Comparison of ENCODE assay signal across 15 cellular contexts in genomic region chr5:132365213-132365612, GRCh38. TPM values are rescaled to one million over a fixed set of nuclear protein-coding genes. Genes with fewer than 3 reads are reported as not detected.
DNase-seq lines count a peak whose midpoint lies in the region; ATAC-seq, FAIRE-seq and TF ChIP-seq lines count a peak whose summit lies in the region.
"Had no signal": no experiment of that assay in that cellular context is flagged by ENCODE, and none has a peak within 500 bp of the region (broad histone marks: within the 10 kb centered on the region; RNA-seq: fewer than 3 reads in every experiment).

No MANE protein-coding gene starts in this region.

- BruUV-seq in HepG2 (replicated peaks; lab: Mats Ljungman, UMichigan) = no TSS peak

- H3K9me3 ChIP-seq in HepG2 (ENCODE audit: low read length) = no peaks in the 10 kb centered on the region
- no peaks in the 10 kb centered on the region for H3K9me3 ChIP-seq in right lobe of liver

- WGBS in HepG2 (ENCODE audit: low lambda C conversion rate) = 86% methylated on average over 6 of the region's 6 CpGs
- 76% methylated on average over 5 of the region's 6 CpGs for WGBS in right lobe of liver (ENCODE audit: insufficient coverage, low coverage, low lambda C conversion rate, missing lambda C conversion rate)

- H3K4me1 ChIP-seq in HepG2 (ENCODE audit: insufficient read depth, low read length) (peaks cover under 1% of the 10 kb centered on the region; the same call in 1 of the 2 replicates), right lobe of liver (peaks cover 0 to 30% (median 10%) of the 10 kb centered on the region in 4 donors)

- ATAC-seq in HepG2 (no peak), right lobe of liver (no peak), HG03097 (IDR thresholded peaks at IDR 0.05; ENCODE audit: low FRiP score, unreplicated experiment) (no peak)
- ATAC-seq: WTC11 had no signal

- FAIRE-seq in HepG2 (lab: Jason Lieb, UNC) (no peak), urothelium cell line (lab: Jason Lieb, UNC) (peak; percentile 9)
- FAIRE-seq: GM19239 had no signal

- in situ Hi-C loops in HepG2 (cut with HindIII; ENCODE audit: extremely low pct_ligation_motif_present, low pct_unique_long_range_greater_than_20kb) = no loop called here

- POLR2A ChIA-PET in HepG2 (lab: Yijun Ruan, JAX) = no interaction called here

- no peak overlapping the region for H3K9ac ChIP-seq in HepG2 (ENCODE audit: insufficient read depth, low read depth, low read length)
- H3K9ac ChIP-seq: neural progenitor cell had no signal

- H2AFZ ChIP-seq in HepG2 (ENCODE audit: low read length) = no peak overlapping the region
- H2AFZ ChIP-seq: neural progenitor cell had no signal

- no peak overlapping the region for H3K4me2 ChIP-seq in HepG2 (ENCODE audit: low read depth, low read length)
- H3K4me2 ChIP-seq: neural progenitor cell had no signal

- H3K36me3 ChIP-seq in HepG2 (replicated peaks in 1 of 2; ENCODE audit: control insufficient read depth in 1 of 2, insufficient read depth in 2 of 2, low read length in 2 of 2) (no peaks in the 10 kb centered on the region; a peak in 1 of 5 replicates), right lobe of liver (no peaks in the 10 kb centered on the region)
- H3K36me3 ChIP-seq: neural progenitor cell had no signal

- CTCF ChIA-PET in HepG2 (lab: Yijun Ruan, JAX; ENCODE audit: low intra/inter-chr PET ratio, low total read pairs) = no interaction called here

- H4K20me1 ChIP-seq in HepG2 (ENCODE audit: insufficient read depth, low read length) = no peaks in the 10 kb centered on the region

- no peaks in the 10 kb centered on the region for H3K27me3 ChIP-seq in HepG2 (ENCODE audit: control insufficient read depth in 1 of 2, insufficient read depth in 2 of 2, low read length in 2 of 2)
- no peaks in the 10 kb centered on the region for H3K27me3 ChIP-seq in right lobe of liver

- H3K27ac ChIP-seq in HepG2 (ENCODE audit: extremely low read length, insufficient read depth, low read length) (no peak overlapping the region), right lobe of liver (no peak overlapping the region)
- H3K27ac ChIP-seq: neural progenitor cell had no signal

- intact Hi-C loops in HepG2 (cut with micrococcal nuclease; ENCODE audit: unreplicated experiment) = loop anchor here (5.0 kb wide), 2 partner anchors 73 to 93 kb away; partner anchors contain the start of gene SLC22A4
- intact Hi-C loops in right lobe of liver (cut with DNase I) = no loop called here

- TF ChIP-seq CTCF in HepG2 (CRISPR knock-in tag; IDR thresholded peaks at IDR 0.05) (no peak), right lobe of liver (IDR thresholded peaks at IDR 0.05) (no peak)

- H3K4me3 ChIP-seq in HepG2 (replicated peaks in 1 of 3; ENCODE audit: insufficient read depth in 1 of 3, low read depth in 2 of 3, low read length in 3 of 3) (no peak overlapping the region), right lobe of liver (no peak overlapping the region)
- H3K4me3 ChIP-seq: neural progenitor cell had no signal

- no peak for TF ChIP-seq EP300 in HepG2 (IDR thresholded peaks at IDR 0.05; ENCODE audit: low read depth in 2 of 2, low read length in 2 of 2)
- no peak for TF ChIP-seq EP300 in HepG2 (CRISPR knock-in tag; IDR thresholded peaks at IDR 0.05; ENCODE audit: borderline replicate concordance)

- no peak for TF ChIP-seq RAD21 in HepG2 (CRISPR knock-in tag; IDR thresholded peaks at IDR 0.05)

- DNase-seq in HepG2 (ENCODE audit: low spot score) = peak; percentile 54
- DNase-seq in right lobe of liver = no peak
- DNase-seq in amniotic epithelial cell (ENCODE audit: low read depth) = peak; percentile 99
- peak; percentile 92 for DNase-seq in kidney tubule cell (ENCODE audit: low spot score)
- DNase-seq in urothelium cell line (ENCODE audit: low spot score) = peak; percentile 76
- no peak for DNase-seq in COLO829 (ENCODE audit: low spot score)
- no peak for DNase-seq in NK-92 (lab: John Stamatoyannopoulos, UW; ENCODE audit: unreplicated experiment)
- DNase-seq: activated CD8-positive, alpha-beta memory T cell treated with anti-CD3 and anti-CD28 coated beads, Interleukin-2, amount 50 U/mL, for 48 hours; NCI-H1105; NCI-H446 treated with DMSO at 0.1 percent for 48 hours; SIG-M5 had no signal

- peaks cover 1% of the 10 kb centered on the region for H3K79me2 ChIP-seq in HepG2 (ENCODE audit: insufficient read depth, low read length)

- TF ChIP-seq POLR2A in HepG2 (IDR thresholded peaks at IDR 0.05; ENCODE audit: insufficient read depth in 1 of 2, low read depth in 2 of 2, low read length in 2 of 2) (no peak), right lobe of liver (IDR thresholded peaks at IDR 0.05) (no peak)

TF ChIP-seq in HepG2, 621 proteins besides CTCF, POLR2A, EP300 and RAD21:
- TF ChIP-seq SMARCE1 (IDR thresholded peaks at IDR 0.05; ENCODE audit: borderline replicate concordance) (no peak), ZSCAN5A (CRISPR knock-in tag; IDR thresholded peaks at IDR 0.05; ENCODE audit: borderline replicate concordance) (no peak), ARHGAP35 (CRISPR knock-in tag; IDR thresholded peaks at IDR 0.05; ENCODE audit: borderline replicate concordance) (no peak), ZNF660 (CRISPR knock-in tag; IDR thresholded peaks at IDR 0.05; ENCODE audit: borderline replicate concordance, low read depth) (no peak), ZMYM2 (CRISPR knock-in tag; IDR thresholded peaks at IDR 0.05) (no peak), ZNF766 (CRISPR knock-in tag; IDR thresholded peaks at IDR 0.05; ENCODE audit: borderline replicate concordance) (no peak), SKI (IDR thresholded peaks at IDR 0.05; ENCODE audit: partially characterized antibody) (no peak), SRF (IDR thresholded peaks at IDR 0.05; ENCODE audit: low read depth, low read length) (no peak), FOXC1 (CRISPR knock-in tag; IDR thresholded peaks at IDR 0.05; ENCODE audit: borderline replicate concordance) (no peak), HMGXB4 (CRISPR knock-in tag; IDR thresholded peaks at IDR 0.05; ENCODE audit: borderline replicate concordance in 1 of 2, low read depth in 1 of 2) (no peak), ZNF564 (CRISPR knock-in tag; IDR thresholded peaks at IDR 0.05) (no peak), ZNF260 (CRISPR knock-in tag; IDR thresholded peaks at IDR 0.05; ENCODE audit: borderline replicate concordance, low read depth) (no peak)

RNA-seq across cellular contexts. Expression of gene SLC22A5, which starts 4.3 kb away (rescaled TPM):
- 4.0 and 7.1 TPM in 2 replicates for total RNA-seq in HepG2 (2016; rRNA removed; fragmentation: Illumina TruSeq; extraction: Trizol)
- 1.7 and 1.8 TPM in 2 replicates for total RNA-seq in HepG2 (2016; cell fraction: cytosol; rRNA removed; fragmentation: Illumina TruSeq; extraction: Trizol; ENCODE audit: low read depth)
- 2.8 and 7.3 TPM in 2 replicates for total RNA-seq in HepG2 (2016; cell fraction: insoluble cytoplasmic fraction; rRNA removed; fragmentation: Illumina TruSeq; extraction: Trizol)
- 4.9 and 5.0 TPM in 2 replicates for total RNA-seq in HepG2 (2016; cell fraction: membrane; rRNA removed; fragmentation: Illumina TruSeq; extraction: Trizol)
- total RNA-seq in HepG2 (2016; cell fraction: nucleus; rRNA removed; fragmentation: Illumina TruSeq; extraction: Trizol) = 9.2 and 10.1 TPM in 2 replicates
- polyA plus RNA-seq in HepG2 (2011; rRNA removed) = 15.1 and 17.1 TPM in 2 replicates
- polyA plus RNA-seq in HepG2 (2011; cell fraction: cytosol; rRNA removed) = 9.8 and 10.8 TPM in 2 replicates
- polyA plus RNA-seq in HepG2 (2011; cell fraction: nucleus; rRNA removed) = 31.0 and 32.0 TPM in 2 replicates
- polyA plus RNA-seq in HepG2 (2012) = 4.3 and 4.5 TPM in 2 replicates
- polyA plus RNA-seq in HepG2 (2016; cell fraction: cytosol; fragmentation: Illumina TruSeq; extraction: Trizol; ENCODE audit: low read depth) = 1.2 and 1.3 TPM in 2 replicates
- polyA plus RNA-seq in HepG2 (2016; cell fraction: insoluble cytoplasmic fraction; fragmentation: Illumina TruSeq; extraction: Trizol; ENCODE audit: low read depth) = 3.2 and 3.9 TPM in 2 replicates
- polyA plus RNA-seq in HepG2 (2016; cell fraction: membrane; fragmentation: Illumina TruSeq; extraction: Trizol; ENCODE audit: low read depth) = 2.6 TPM in 2 replicates
- 16.4 and 21.5 TPM in 2 replicates for polyA plus RNA-seq in HepG2 (2016; cell fraction: nucleus; fragmentation: Illumina TruSeq; extraction: Trizol; ENCODE audit: insufficient read depth, low read depth)
- 40.2 and 159 TPM in 2 replicates for polyA minus RNA-seq in HepG2 (2011; rRNA and poly(A)+ RNA removed; ENCODE audit: low replicate concordance)
- 4.4 and 5.1 TPM in 2 replicates for polyA minus RNA-seq in HepG2 (2011; cell fraction: cytosol; rRNA and poly(A)+ RNA removed)
- polyA minus RNA-seq in HepG2 (2011; cell fraction: nucleus; rRNA and poly(A)+ RNA removed) = 10.6 and 10.7 TPM in 2 replicates
- total RNA-seq in right lobe of liver = 10 to 100 TPM in 1 of 6 experiments, 1 to 10 TPM in 5; 4.7 to 11.1 (median 6.5) TPM

Comparison
In these comparisons a context has a peak if more than half of its experiments do, and no peak if none do; other contexts are left out.
1. DNase-seq: peak in HepG2 (single experiment), amniotic epithelial cell (single experiment), kidney tubule cell (single experiment) and urothelium cell line (single experiment); none in right lobe of liver (0 of 3), COLO829 (single experiment) and NK-92 (single experiment).